In genomic region chr3:132222868-132223538, GRCh38 we compare ENCODE assay signal across 12 cellular contexts.
DNase-seq lines count a peak whose midpoint lies in the region; ATAC-seq and TF ChIP-seq lines count a peak whose summit lies in the region.
"Had no signal": no experiment of that assay in that cellular context is flagged by ENCODE, and none has a peak within 500 bp of the region (broad histone marks: within the 10 kb centered on the region; RNA-seq: fewer than 3 reads in every experiment).

No MANE protein-coding gene starts in this region.

- DNase-seq in DMS79 treated with DMSO at 0.1 percent for 48 hours (lab: John Stamatoyannopoulos, UW) (peak; percentile 100), NCI-H187 (lab: John Stamatoyannopoulos, UW) (peak; percentile 83 to 89), SJCRH30 (peak; percentile 16 to 38), lung (ENCODE audit: low spot score) (peak; percentile 36), MM.1S (no peak), NOMO-1 treated with dmso at 0.1 percent for 144 hours (lab: John Stamatoyannopoulos, UW; ENCODE audit: unreplicated experiment) (no peak)
- DNase-seq: activated naive CD4-positive, alpha-beta T cell treated with anti-CD3 and anti-CD28 coated beads for 36 hours; hippocampal formation; SHP77 treated with DMSO at 0.1 percent for 48 hours; spleen had no signal

- ATAC-seq in lung (ENCODE audit: insufficient read depth, low FRiP score) (no peak), GM21515 (IDR thresholded peaks at IDR 0.05; ENCODE audit: unreplicated experiment) (no peak), GM18498 (IDR thresholded peaks at IDR 0.05; ENCODE audit: unreplicated experiment) (no peak)

- H3F3A ChIP-seq in MM.1S (ENCODE audit: insufficient read depth, low read length) = no peaks in the 10 kb centered on the region

- no peaks in the 10 kb centered on the region for H3K9me2 ChIP-seq in MM.1S (replicated peaks; ENCODE audit: insufficient read depth, low read length)

- H3K36me3 ChIP-seq in SJCRH30 (no peaks in the 10 kb centered on the region), lung (ENCODE audit: control insufficient read depth in 2 of 2, insufficient read depth in 2 of 2, low read length in 2 of 2) (no peaks in the 10 kb centered on the region), MM.1S (replicated peaks; ENCODE audit: insufficient read depth, low read length) (no peaks in the 10 kb centered on the region)
- H3K36me3 ChIP-seq: spleen had no signal

- H3K4me3 ChIP-seq in SJCRH30 (no peak overlapping the region), lung (no peak overlapping the region), MM.1S (ENCODE audit: low read length) (no peak overlapping the region)
- H3K4me3 ChIP-seq: spleen had no signal

- no peak overlapping the region for H2AFZ ChIP-seq in MM.1S (ENCODE audit: low read length)

- H3K27ac ChIP-seq in SJCRH30 (no peak overlapping the region), lung (ENCODE audit: low read depth in 1 of 2, low read length in 1 of 2) (no peak overlapping the region), MM.1S (ENCODE audit: low read length) (no peak overlapping the region)
- H3K27ac ChIP-seq: spleen had no signal

- H3K4me2 ChIP-seq in MM.1S (ENCODE audit: low read depth, low read length) = no peak overlapping the region

- H3K27me3 ChIP-seq in SJCRH30 (0 out of 2 replicates have a peak, but pooled peaks cover 4% of the 10 kb centered on the region), lung (ENCODE audit: control insufficient read depth, insufficient read depth) (no peaks in the 10 kb centered on the region), MM.1S (replicated peaks; ENCODE audit: insufficient read depth, low read length) (no peaks in the 10 kb centered on the region)
- H3K27me3 ChIP-seq: spleen had no signal

- no peaks in the 10 kb centered on the region for H4K20me1 ChIP-seq in MM.1S (ENCODE audit: insufficient read depth, low read length)

- H3K79me2 ChIP-seq in MM.1S (ENCODE audit: low read length) = no peaks in the 10 kb centered on the region

- 63 to 81% methylated on average over 6 of the region's 6 CpGs for WGBS in lung, 2 donors

- H3K4me1 ChIP-seq in SJCRH30 (peaks cover 4% of the 10 kb centered on the region; the same call in 1 of the 2 replicates), lung (ENCODE audit: control insufficient read depth in 2 of 2, insufficient read depth in 2 of 2, low read length in 2 of 2) (no peaks in the 10 kb centered on the region), MM.1S (ENCODE audit: low read length) (no peaks in the 10 kb centered on the region)
- H3K4me1 ChIP-seq: spleen had no signal

- H3K9me3 ChIP-seq in SJCRH30 (replicated peaks) (no peaks in the 10 kb centered on the region), lung (ENCODE audit: control insufficient read depth in 2 of 2, insufficient read depth in 1 of 2, low read length in 1 of 2) (no peaks in the 10 kb centered on the region), MM.1S (replicated peaks; ENCODE audit: insufficient read depth, low read length) (no peaks in the 10 kb centered on the region)
- H3K9me3 ChIP-seq: spleen had no signal

- no peak overlapping the region for H3K9ac ChIP-seq in MM.1S (ENCODE audit: low read length)

- no peak for TF ChIP-seq CTCF in lung (IDR thresholded peaks at IDR 0.05; ENCODE audit: control extremely low read depth, extremely low read depth)
- no peak for TF ChIP-seq CTCF in MM.1S (IDR thresholded peaks at IDR 0.05; ENCODE audit: low read length)

Comparison
In these comparisons a context has a peak if more than half of its experiments do, and no peak if none do; other contexts are left out.
1. DNase-seq: peak in DMS79 treated with DMSO at 0.1 percent for 48 hours (single experiment), NCI-H187 (2 of 2), SJCRH30 (2 of 2) and lung (single experiment); none in MM.1S (single experiment) and NOMO-1 treated with dmso at 0.1 percent for 144 hours (single experiment).